Comparison of ENCODE assay signal across 10 cellular contexts in the genomic region with DNA sequence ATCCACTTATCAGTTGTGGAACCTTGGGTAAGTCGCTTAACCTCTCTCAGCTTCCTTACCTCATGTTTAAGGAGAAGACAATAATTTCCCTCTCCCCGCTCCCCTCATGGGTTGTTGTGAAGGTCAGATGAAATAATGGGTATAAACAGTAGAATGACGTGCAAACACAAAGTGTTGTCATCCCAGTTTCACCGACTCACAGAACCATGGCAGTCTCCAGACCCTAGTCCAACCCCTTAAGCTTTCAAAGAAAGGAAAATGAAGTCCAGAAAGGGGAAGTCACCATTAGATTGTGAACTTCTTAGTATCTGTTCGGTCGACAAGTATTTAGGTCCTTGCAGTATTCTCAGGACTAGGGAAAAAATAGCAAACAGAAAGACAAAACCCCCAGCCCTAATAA. TPM values are rescaled to one million over a fixed set of nuclear protein-coding genes. Genes with fewer than 3 reads are reported as not detected.
DNase-seq lines count a peak whose midpoint lies in the region; ATAC-seq and TF ChIP-seq lines count a peak whose summit lies in the region.
"Had no signal": no experiment of that assay in that cellular context is flagged by ENCODE, and none has a peak within 500 bp of the region (broad histone marks: within the 10 kb centered on the region; RNA-seq: fewer than 3 reads in every experiment).

No MANE protein-coding gene starts in this region.

- 58 to 64% methylated on average over 6 of the region's 6 CpGs for WGBS in heart right ventricle, 2 donors
- WGBS in liver = 65% methylated on average over 6 of the region's 6 CpGs
- whole genome bisulfite sequencing in upper lobe of left lung, 2 donors = 45 to 50% methylated on average over 6 of the region's 6 CpGs

- H3K9me3 ChIP-seq in heart right ventricle = no peaks in the 10 kb centered on the region
- H3K9me3 ChIP-seq in liver (ENCODE audit: control insufficient read depth in 4 of 4, low read length in 3 of 4) = no peaks in the 10 kb centered on the region
- no peaks in the 10 kb centered on the region for H3K9me3 ChIP-seq in upper lobe of left lung

- no peak for ATAC-seq in heart right ventricle
- no peak for ATAC-seq in left ventricle myocardium superior
- no peak for ATAC-seq in upper lobe of left lung (ENCODE audit: low FRiP score in 2 of 2)
- no peak for ATAC-seq in activated CD4-positive, CD25-positive, alpha-beta regulatory T cell treated with anti-CD3 and anti-CD28 coated beads, Interleukin-2, amount 50 U/mL, for 24 hours

- H3K4me1 Mint-ChIP-seq in activated T-helper 2 cell treated with anti-CD3 and anti-CD28 coated beads, Interferon-gamma antibody, Interleukin-2, Interleukin-4, amounts not matched to agents 10 μg/mL and 5 μg/mL and 100 μg/mL, durations not matched to agents 14 hours and 24 hours and 36 hours (ENCODE audit: low read depth) = peaks cover 25% of the 10 kb centered on the region

- H3K36me3 ChIP-seq in heart right ventricle (peaks cover 0 to 26% (median 0%) of the 10 kb centered on the region in 9 donors), liver (ENCODE audit: control insufficient read depth in 4 of 4, insufficient read depth in 3 of 4, low read depth in 1 of 4, low read length in 3 of 4) (peaks cover 0 to 8% (median 5%) of the 10 kb centered on the region in 4 donors), upper lobe of left lung (peaks cover 0 to 16% (median 7%) of the 10 kb centered on the region in 4 donors)

- TF ChIP-seq POLR2A in upper lobe of left lung (IDR thresholded peaks at IDR 0.05) = no peak

- DNase-seq in heart right ventricle (no peak), left ventricle myocardium superior (no peak), upper lobe of left lung (no peak), GM19240 (ENCODE audit: insufficient read length, low spot score) (no peak), T1000 (lab: John Stamatoyannopoulos, UW) (no peak)
- DNase-seq in activated T-helper 2 cell treated with anti-CD3 and anti-CD28 coated beads, Interferon-gamma antibody, Interleukin-2, Interleukin-4, amounts not matched to agents 10 μg/mL and 5 μg/mL and 100 μg/mL, durations not matched to agents 14 hours and 24 hours and 36 hours (ENCODE audit: low spot score) = no peak
- DNase-seq: GDM1, NCI-H1436 had no signal

- TF ChIP-seq RAD21 in liver (IDR thresholded peaks at IDR 0.05) = no peak

- H3K4me3 ChIP-seq in heart right ventricle (peak overlapping the region in 9 of 10 donors; percentile 66 to 86 (median 79)), liver (ENCODE audit: low read depth in 1 of 3, low read length in 3 of 3) (peak overlapping the region; percentile 56 to 94 (median 94)), upper lobe of left lung (peak overlapping the region; percentile 59 to 99 (median 92))

- TF ChIP-seq EP300 in upper lobe of left lung (IDR thresholded peaks at IDR 0.05) = no peak

- no peaks in the 10 kb centered on the region for H3K9me3 Mint-ChIP-seq in activated T-helper 2 cell treated with anti-CD3 and anti-CD28 coated beads, Interferon-gamma antibody, Interleukin-2, Interleukin-4, amounts not matched to agents 10 μg/mL and 5 μg/mL and 100 μg/mL, durations not matched to agents 14 hours and 24 hours and 36 hours

- H3K27ac ChIP-seq in heart right ventricle = peak overlapping the region in 6 of 10 donors; percentile 89 to 98 (median 94)
- H3K27ac ChIP-seq in liver (ENCODE audit: low read depth in 1 of 2, low read length in 2 of 2) = peak overlapping the region in 1 of 2 donors; percentile 94
- H3K27ac ChIP-seq in upper lobe of left lung = peak overlapping the region; percentile 82 to 90 (median 87)

- intact Hi-C loops in heart right ventricle (cut with DNase I) = loop anchor here in 3 of 10 donors (5.0 to 10.0 kb wide), 2 partner anchors 33 to 121 kb away; partner anchors contain the start of genes SSR2 (in 2 of the 3) and KHDC4 (in 1 of the 3)
- intact Hi-C loops in left ventricle myocardium superior (cut with micrococcal nuclease) = no loop called here
- intact Hi-C loops in activated T-helper 2 cell treated with anti-CD3 and anti-CD28 coated beads, Interferon-gamma antibody, Interleukin-2, Interleukin-4, amounts not matched to agents 10 μg/mL and 5 μg/mL and 100 μg/mL, durations not matched to agents 14 hours and 24 hours and 36 hours (cut with micrococcal nuclease) = no loop called here

- H3K4me3 Mint-ChIP-seq in activated T-helper 2 cell treated with anti-CD3 and anti-CD28 coated beads, Interferon-gamma antibody, Interleukin-2, Interleukin-4, amounts not matched to agents 10 μg/mL and 5 μg/mL and 100 μg/mL, durations not matched to agents 14 hours and 24 hours and 36 hours (ENCODE audit: low read depth) = peak overlapping the region; percentile 92

- no peaks in the 10 kb centered on the region for H3K27me3 ChIP-seq in heart right ventricle
- H3K27me3 ChIP-seq in liver (ENCODE audit: control insufficient read depth in 4 of 4, insufficient read depth in 4 of 4, low read length in 3 of 4) = no peaks in the 10 kb centered on the region
- H3K27me3 ChIP-seq in upper lobe of left lung = no peaks in the 10 kb centered on the region

- no peaks in the 10 kb centered on the region for H3K27me3 Mint-ChIP-seq in activated T-helper 2 cell treated with anti-CD3 and anti-CD28 coated beads, Interferon-gamma antibody, Interleukin-2, Interleukin-4, amounts not matched to agents 10 μg/mL and 5 μg/mL and 100 μg/mL, durations not matched to agents 14 hours and 24 hours and 36 hours (ENCODE audit: low read depth)

- H3K36me3 Mint-ChIP-seq in activated T-helper 2 cell treated with anti-CD3 and anti-CD28 coated beads, Interferon-gamma antibody, Interleukin-2, Interleukin-4, amounts not matched to agents 10 μg/mL and 5 μg/mL and 100 μg/mL, durations not matched to agents 14 hours and 24 hours and 36 hours (ENCODE audit: low read depth) = peaks cover 27% of the 10 kb centered on the region

- H3K4me1 ChIP-seq in heart right ventricle = peaks cover 5 to 41% (median 29%) of the 10 kb centered on the region in 9 donors
- H3K4me1 ChIP-seq in liver (ENCODE audit: control insufficient read depth in 4 of 4, insufficient read depth in 4 of 4, low read length in 3 of 4) = peaks cover 0 to 22% (median 13%) of the 10 kb centered on the region in 4 donors
- H3K4me1 ChIP-seq in upper lobe of left lung = peaks cover 13 to 25% (median 20%) of the 10 kb centered on the region in 4 donors

- TF ChIP-seq CTCF in heart right ventricle (IDR thresholded peaks at IDR 0.05) = no peak
- TF ChIP-seq CTCF in liver (IDR thresholded peaks at IDR 0.05; ENCODE audit: low read depth, low read length, missing input control) = no peak
- TF ChIP-seq CTCF in upper lobe of left lung (IDR thresholded peaks at IDR 0.05) = no peak

- peak overlapping the region; percentile 61 for H3K27ac Mint-ChIP-seq in activated T-helper 2 cell treated with anti-CD3 and anti-CD28 coated beads, Interferon-gamma antibody, Interleukin-2, Interleukin-4, amounts not matched to agents 10 μg/mL and 5 μg/mL and 100 μg/mL, durations not matched to agents 14 hours and 24 hours and 36 hours

- peak overlapping the region; percentile 63 to 74 for H3K9ac ChIP-seq in liver (ENCODE audit: low read depth in 1 of 2, low read length in 2 of 2)

TF ChIP-seq in liver, 16 proteins besides CTCF, POLR2A, EP300 and RAD21:
- no peak for TF ChIP-seq YY1 (IDR thresholded peaks at IDR 0.05)
- no peak for TF ChIP-seq EGR1 (IDR thresholded peaks at IDR 0.05; ENCODE audit: low read depth in 2 of 2)

RNA-seq across cellular contexts. Expression of gene LAMTOR2, which starts 1.1 kb away (rescaled TPM):
- 10 to 100 TPM; 49.4 to 64.9 (median 59.6) TPM for total RNA-seq in heart right ventricle
- 100 to 1,000 TPM in 1 of 2 donors, 10 to 100 TPM in 1; 94.3 to 105 TPM for polyA plus RNA-seq in heart right ventricle
- 65.6 TPM for total RNA-seq in left ventricle myocardium superior
- total RNA-seq in activated T-helper 2 cell treated with anti-CD3 and anti-CD28 coated beads, Interferon-gamma antibody, Interleukin-2, Interleukin-4, amounts not matched to agents 10 μg/mL and 5 μg/mL and 100 μg/mL, durations not matched to agents 14 hours and 24 hours and 36 hours = 71.0 and 72.5 TPM in 2 replicates
- 10 to 100 TPM; 30.4 to 42.9 TPM for total RNA-seq in liver
- 100 to 1,000 TPM; 115 to 152 TPM for polyA plus RNA-seq in liver
- total RNA-seq in upper lobe of left lung = 10 to 100 TPM; 35.6 to 84.5 (median 68.8) TPM

RNA-seq across cellular contexts. Expression of gene UBQLN4, which starts 2.1 kb away (rescaled TPM):
- total RNA-seq in heart right ventricle (10 to 100 TPM; 19.9 to 32.2 (median 26.2) TPM), left ventricle myocardium superior (33.9 TPM), liver (10 to 100 TPM in 1 of 2 donors, 1 to 10 TPM in 1; 9.2 to 13.5 TPM), upper lobe of left lung (10 to 100 TPM; 22.2 to 39.8 (median 24.5) TPM)
- polyA plus RNA-seq in heart right ventricle (10 to 100 TPM; 15.7 to 19.7 TPM), liver (10 to 100 TPM in 1 of 2 donors, 1 to 10 TPM in 1; 7.4 to 17.8 TPM)
- total RNA-seq in activated T-helper 2 cell treated with anti-CD3 and anti-CD28 coated beads, Interferon-gamma antibody, Interleukin-2, Interleukin-4, amounts not matched to agents 10 μg/mL and 5 μg/mL and 100 μg/mL, durations not matched to agents 14 hours and 24 hours and 36 hours = 71.3 and 73.3 TPM in 2 replicates

RNA-seq across cellular contexts. Expression of gene RAB25, which starts 5.3 kb away (rescaled TPM):
- total RNA-seq in heart right ventricle (under 1 TPM in 1 of 10 donors, not detected in 9; 0.50 TPM), left ventricle myocardium superior (not detected), liver (1 to 10 TPM in 1 of 2 donors, under 1 TPM in 1; 0.67 to 1.0 TPM), upper lobe of left lung (100 to 1,000 TPM in 1 of 6 donors, 10 to 100 TPM in 5; 58.7 to 123 (median 88.9) TPM)
- polyA plus RNA-seq in heart right ventricle (under 1 TPM in 1 of 2 donors, not detected in 1; 0.17 TPM), liver (1 to 10 TPM in 1 of 2 donors, under 1 TPM in 1; 0.82 to 2.0 TPM)
- 0.18 and 0.21 TPM in 2 replicates for total RNA-seq in activated T-helper 2 cell treated with anti-CD3 and anti-CD28 coated beads, Interferon-gamma antibody, Interleukin-2, Interleukin-4, amounts not matched to agents 10 μg/mL and 5 μg/mL and 100 μg/mL, durations not matched to agents 14 hours and 24 hours and 36 hours

RNA-seq across cellular contexts. Expression of gene MEX3A, which starts 26.6 kb away (rescaled TPM):
- under 1 TPM; 0.09 to 0.31 (median 0.19) TPM for total RNA-seq in heart right ventricle
- under 1 TPM; 0.17 to 0.29 TPM for polyA plus RNA-seq in heart right ventricle
- total RNA-seq in left ventricle myocardium superior = 0.17 TPM
- total RNA-seq in activated T-helper 2 cell treated with anti-CD3 and anti-CD28 coated beads, Interferon-gamma antibody, Interleukin-2, Interleukin-4, amounts not matched to agents 10 μg/mL and 5 μg/mL and 100 μg/mL, durations not matched to agents 14 hours and 24 hours and 36 hours = 1.2 and 1.6 TPM in 2 replicates
- 1 to 10 TPM; 1.3 TPM for total RNA-seq in liver
- polyA plus RNA-seq in liver = under 1 TPM; 0.52 to 0.56 TPM
- 1 to 10 TPM in 2 of 6 donors, under 1 TPM in 3, not detected in 1; 0.26 to 2.0 (median 1.00) TPM for total RNA-seq in upper lobe of left lung

RNA-seq across cellular contexts. Expression of gene SSR2, which starts 34.9 kb away (rescaled TPM):
- 100 to 1,000 TPM in 2 of 10 donors, 10 to 100 TPM in 8; 70.3 to 124 (median 73.7) TPM for total RNA-seq in heart right ventricle
- polyA plus RNA-seq in heart right ventricle = 100 to 1,000 TPM in 1 of 2 donors, 10 to 100 TPM in 1; 66.1 to 322 TPM
- total RNA-seq in left ventricle myocardium superior = 75.8 TPM
- total RNA-seq in activated T-helper 2 cell treated with anti-CD3 and anti-CD28 coated beads, Interferon-gamma antibody, Interleukin-2, Interleukin-4, amounts not matched to agents 10 μg/mL and 5 μg/mL and 100 μg/mL, durations not matched to agents 14 hours and 24 hours and 36 hours = 227 and 239 TPM in 2 replicates
- total RNA-seq in liver = 100 to 1,000 TPM; 101 to 264 TPM
- polyA plus RNA-seq in liver = 100 to 1,000 TPM in 1 of 2 donors, 10 to 100 TPM in 1; 93.1 to 245 TPM
- 100 to 1,000 TPM in 5 of 6 donors, 10 to 100 TPM in 1; 66.0 to 395 (median 228) TPM for total RNA-seq in upper lobe of left lung

Comparison
In these comparisons a context has a peak if more than half of its experiments do, and no peak if none do; other contexts are left out.
1. RNA of gene RAB25, which starts 5.3 kb away (total RNA-seq): 58.7 to 123 TPM in upper lobe of left lung; 0.67 to 1.0 TPM in liver, 0.18 to 0.21 TPM in activated T-helper 2 cell treated with anti-CD3 and anti-CD28 coated beads, Interferon-gamma antibody, Interleukin-2, Interleukin-4, amounts not matched to agents 10 μg/mL and 5 μg/mL and 100 μg/mL, durations not matched to agents 14 hours and 24 hours and 36 hours, 0.50 TPM in heart right ventricle and not detected in left ventricle myocardium superior (single experiment); every median in the first group is over 10 times any median in the second.
2. Peak in every context shown above with its lines, with median percentiles within 50 percentile points of each other: H3K4me3 ChIP-seq.